ENCODE assay signal across 39 cellular contexts in genomic region chr9:103485138-103485537, GRCh38.
"Had no signal": no experiment of that assay in that cellular context is flagged by ENCODE, and none has a peak within 500 bp of the region (broad histone marks: within the 10 kb centered on the region; RNA-seq: fewer than 3 reads in every experiment).

No MANE protein-coding gene starts in this region.

- FAIRE-seq: astrocyte had no signal

- H3K27me3 ChIP-seq: adrenal gland, ascending aorta, body of pancreas, brain microvascular endothelial cell, breast epithelium, cardiac muscle cell had no signal

- H3K4me1 ChIP-seq: adrenal gland, ascending aorta, body of pancreas, breast epithelium had no signal

- H3K27me3 Mint-ChIP-seq: activated naive CD4-positive, alpha-beta T cell treated with anti-CD3 and anti-CD28 coated beads, Interleukin-2, amount 10 ng/mL, durations not matched to agents 7 days and 5 days; activated naive CD4-positive, alpha-beta T cell treated with anti-CD3 and anti-CD28 coated beads, Interleukin-2, amount 50 U/mL, for 24 hours; activated naive CD8-positive, alpha-beta T cell; activated naive CD8-positive, alpha-beta T cell treated with anti-CD3 and anti-CD28 coated beads for 36 hours; activated naive CD8-positive, alpha-beta T cell treated with anti-CD3 and anti-CD28 coated beads, Interleukin-2, amount 10 ng/mL, durations not matched to agents 7 days and 5 days; activated naive CD8-positive, alpha-beta T cell treated with anti-CD3 and anti-CD28 coated beads, Interleukin-2, amount 50 U/mL, for 24 hours; activated T-cell treated with anti-CD3 and anti-CD28 coated beads, Interleukin-2, amount 50 U/mL, for 24 hours; activated T-helper 17 cell treated with anti-CD3 and anti-CD28 coated beads, Interleukin-2, amount 50 U/mL, for 72 hours; brain; central memory CD8-positive, alpha-beta T cell had no signal

- H3K36me3 Mint-ChIP-seq: activated naive CD4-positive, alpha-beta T cell treated with anti-CD3 and anti-CD28 coated beads, Interleukin-2, amount 10 ng/mL, durations not matched to agents 7 days and 5 days; activated naive CD4-positive, alpha-beta T cell treated with anti-CD3 and anti-CD28 coated beads, Interleukin-2, amount 50 U/mL, for 24 hours; activated naive CD8-positive, alpha-beta T cell; activated naive CD8-positive, alpha-beta T cell treated with anti-CD3 and anti-CD28 coated beads for 36 hours; activated naive CD8-positive, alpha-beta T cell treated with anti-CD3 and anti-CD28 coated beads, Interleukin-2, amount 10 ng/mL, durations not matched to agents 7 days and 5 days; brain had no signal

- H3K27ac ChIP-seq: adrenal gland, ascending aorta, body of pancreas, brain microvascular endothelial cell, breast epithelium, cardiac muscle cell had no signal

- H3K36me3 ChIP-seq: adrenal gland, ascending aorta, brain microvascular endothelial cell, breast epithelium, cardiac muscle cell had no signal

- H3K4me3 ChIP-seq: adrenal gland, ascending aorta, body of pancreas, breast epithelium, cardiac muscle cell had no signal

- ATAC-seq: activated naive CD4-positive, alpha-beta T cell treated with anti-CD3 and anti-CD28 coated beads, Interleukin-2, amount 50 U/mL, for 72 hours; activated naive CD8-positive, alpha-beta T cell treated with anti-CD3 and anti-CD28 coated beads, Interleukin-2, amount 50 U/mL, for 24 hours; activated T-cell treated with anti-CD3 and anti-CD28 coated beads, Interleukin-2, amount 50 U/mL, for 4 hours; activated T-cell treated with anti-CD3 and anti-CD28 coated beads, Interleukin-2, amount 50 U/mL, for 72 hours; activated T-helper 17 cell treated with anti-CD3 and anti-CD28 coated beads, Interleukin-2, amount 50 U/mL, for 72 hours; body of pancreas had no signal

- DNase-seq: activated effector memory CD4-positive, alpha-beta T cell treated with anti-CD3 and anti-CD28 coated beads, Interleukin-2, amount 50 U/mL, for 16 hours; activated effector memory CD4-positive, alpha-beta T cell treated with Interleukin-2 at 50 U/mL for 16 hours; activated gamma-delta T cell; activated gamma-delta T cell treated with Interleukin-2 at 50 U/mL for 16 hours; activated naive CD4-positive, alpha-beta T cell; activated naive CD4-positive, alpha-beta T cell treated with anti-CD3 and anti-CD28 coated beads for 36 hours; activated naive CD4-positive, alpha-beta T cell treated with anti-CD3 and anti-CD28 coated beads, Interleukin-2, amount 10 ng/mL, durations not matched to agents 7 days and 5 days; activated naive CD4-positive, alpha-beta T cell treated with anti-CD3 and anti-CD28 coated beads, Interleukin-2, amount 50 U/mL, for 16 hours; activated naive CD4-positive, alpha-beta T cell treated with Interleukin-2 at 50 U/mL for 16 hours; activated naive CD8-positive, alpha-beta T cell treated with anti-CD3 and anti-CD28 coated beads for 36 hours; activated naive CD8-positive, alpha-beta T cell treated with anti-CD3 and anti-CD28 coated beads, Interleukin-2, amount 10 ng/mL, durations not matched to agents 7 days and 5 days; activated naive CD8-positive, alpha-beta T cell treated with anti-CD3 and anti-CD28 coated beads, Interleukin-2, amount 50 U/mL, for 24 hours; activated T-cell treated with anti-CD3 and anti-CD28 coated beads, Interleukin-2, amount 50 U/mL, for 1 hour; activated T-cell treated with anti-CD3 and anti-CD28 coated beads, Interleukin-2, amount 50 U/mL, for 24 hours; activated T-cell treated with anti-CD3 and anti-CD28 coated beads, Interleukin-2, amount 50 U/mL, for 4 hours; activated T-cell treated with anti-CD3 and anti-CD28 coated beads, Interleukin-2, amount 50 U/mL, for 48 hours; activated T-cell treated with anti-CD3 and anti-CD28 coated beads, Interleukin-2, amount 50 U/mL, for 72 hours; adrenal gland; amniotic stem cell; amygdala; anterior cingulate cortex; aorta; body of pancreas; brain microvascular endothelial cell; caudate nucleus; central memory CD4-positive, alpha-beta T cell; cerebellar nuclear complex had no signal

- H3K9me3 ChIP-seq: adrenal gland, ascending aorta, body of pancreas had no signal

- H3K27ac Mint-ChIP-seq: activated naive CD4-positive, alpha-beta T cell treated with anti-CD3 and anti-CD28 coated beads for 36 hours; activated naive CD4-positive, alpha-beta T cell treated with anti-CD3 and anti-CD28 coated beads, Interleukin-2, amount 10 ng/mL, durations not matched to agents 7 days and 5 days; activated naive CD4-positive, alpha-beta T cell treated with anti-CD3 and anti-CD28 coated beads, Interleukin-2, amount 50 U/mL, for 24 hours; activated naive CD4-positive, alpha-beta T cell treated with anti-CD3 and anti-CD28 coated beads, Interleukin-2, amount 50 U/mL, for 72 hours; activated naive CD8-positive, alpha-beta T cell; activated naive CD8-positive, alpha-beta T cell treated with anti-CD3 and anti-CD28 coated beads for 36 hours; activated naive CD8-positive, alpha-beta T cell treated with anti-CD3 and anti-CD28 coated beads, Interleukin-2, amount 10 ng/mL, durations not matched to agents 7 days and 5 days; activated naive CD8-positive, alpha-beta T cell treated with anti-CD3 and anti-CD28 coated beads, Interleukin-2, amount 50 U/mL, for 24 hours; activated T-cell treated with anti-CD3 and anti-CD28 coated beads, Interleukin-2, amount 50 U/mL, for 24 hours; activated T-cell treated with anti-CD3 and anti-CD28 coated beads, Interleukin-2, amount 50 U/mL, for 72 hours; activated T-helper 1 cell treated with anti-CD3 and anti-CD28 coated beads, Interleukin-12 subunit alpha, Interleukin-12 subunit beta, Interleukin-2, Interleukin-4 antibody, amounts not matched to agents 30 ng/mL and 10 ng/mL and 1 ng/mL, durations not matched to agents 14 hours and 24 hours and 36 hours; activated T-helper 17 cell treated with anti-CD3 and anti-CD28 coated beads, Interleukin-2, amount 50 U/mL, for 72 hours; activated T-helper 2 cell treated with anti-CD3 and anti-CD28 coated beads, Interferon-gamma antibody, Interleukin-2, Interleukin-4, amounts not matched to agents 10 μg/mL and 5 μg/mL and 100 μg/mL, durations not matched to agents 14 hours and 24 hours and 36 hours; brain had no signal

- H3K4me3 Mint-ChIP-seq: activated naive CD4-positive, alpha-beta T cell treated with anti-CD3 and anti-CD28 coated beads for 36 hours; activated naive CD4-positive, alpha-beta T cell treated with anti-CD3 and anti-CD28 coated beads, Interleukin-2, amount 10 ng/mL, durations not matched to agents 7 days and 5 days; activated naive CD4-positive, alpha-beta T cell treated with anti-CD3 and anti-CD28 coated beads, Interleukin-2, amount 50 U/mL, for 24 hours; activated naive CD8-positive, alpha-beta T cell; activated naive CD8-positive, alpha-beta T cell treated with anti-CD3 and anti-CD28 coated beads for 36 hours; activated naive CD8-positive, alpha-beta T cell treated with anti-CD3 and anti-CD28 coated beads, Interleukin-2, amount 10 ng/mL, durations not matched to agents 7 days and 5 days; activated naive CD8-positive, alpha-beta T cell treated with anti-CD3 and anti-CD28 coated beads, Interleukin-2, amount 50 U/mL, for 24 hours; activated T-cell treated with anti-CD3 and anti-CD28 coated beads, Interleukin-2, amount 50 U/mL, for 24 hours; activated T-cell treated with anti-CD3 and anti-CD28 coated beads, Interleukin-2, amount 50 U/mL, for 4 hours; activated T-cell treated with anti-CD3 and anti-CD28 coated beads, Interleukin-2, amount 50 U/mL, for 72 hours; activated T-helper 1 cell treated with anti-CD3 and anti-CD28 coated beads, Interleukin-12 subunit alpha, Interleukin-12 subunit beta, Interleukin-2, Interleukin-4 antibody, amounts not matched to agents 30 ng/mL and 10 ng/mL and 1 ng/mL, durations not matched to agents 14 hours and 24 hours and 36 hours; activated T-helper 17 cell treated with anti-CD3 and anti-CD28 coated beads, Interleukin-2, amount 50 U/mL, for 72 hours; brain; central memory CD8-positive, alpha-beta T cell had no signal

- H3K4me1 Mint-ChIP-seq: activated naive CD4-positive, alpha-beta T cell treated with anti-CD3 and anti-CD28 coated beads, Interleukin-2, amount 10 ng/mL, durations not matched to agents 7 days and 5 days; activated naive CD4-positive, alpha-beta T cell treated with anti-CD3 and anti-CD28 coated beads, Interleukin-2, amount 50 U/mL, for 24 hours; activated naive CD8-positive, alpha-beta T cell treated with anti-CD3 and anti-CD28 coated beads for 36 hours; activated naive CD8-positive, alpha-beta T cell treated with anti-CD3 and anti-CD28 coated beads, Interleukin-2, amount 10 ng/mL, durations not matched to agents 7 days and 5 days; activated naive CD8-positive, alpha-beta T cell treated with anti-CD3 and anti-CD28 coated beads, Interleukin-2, amount 50 U/mL, for 24 hours; activated T-helper 17 cell treated with anti-CD3 and anti-CD28 coated beads, Interleukin-2, amount 50 U/mL, for 72 hours; brain; central memory CD8-positive, alpha-beta T cell had no signal

- H3K9me3 Mint-ChIP-seq: activated T-helper 17 cell treated with anti-CD3 and anti-CD28 coated beads, Interleukin-2, amount 50 U/mL, for 72 hours had no signal
